ENCODE assay signal across 1 cellular context in genomic region chr1:27149084-27149483, GRCh38.
TF ChIP-seq lines count a peak whose summit lies in the region.

No MANE protein-coding gene starts in this region.

TF ChIP-seq in SK-N-SH, 30 proteins besides CTCF, POLR2A, EP300 and RAD21 (continued from another document):
- TF ChIP-seq, protein P1, sequence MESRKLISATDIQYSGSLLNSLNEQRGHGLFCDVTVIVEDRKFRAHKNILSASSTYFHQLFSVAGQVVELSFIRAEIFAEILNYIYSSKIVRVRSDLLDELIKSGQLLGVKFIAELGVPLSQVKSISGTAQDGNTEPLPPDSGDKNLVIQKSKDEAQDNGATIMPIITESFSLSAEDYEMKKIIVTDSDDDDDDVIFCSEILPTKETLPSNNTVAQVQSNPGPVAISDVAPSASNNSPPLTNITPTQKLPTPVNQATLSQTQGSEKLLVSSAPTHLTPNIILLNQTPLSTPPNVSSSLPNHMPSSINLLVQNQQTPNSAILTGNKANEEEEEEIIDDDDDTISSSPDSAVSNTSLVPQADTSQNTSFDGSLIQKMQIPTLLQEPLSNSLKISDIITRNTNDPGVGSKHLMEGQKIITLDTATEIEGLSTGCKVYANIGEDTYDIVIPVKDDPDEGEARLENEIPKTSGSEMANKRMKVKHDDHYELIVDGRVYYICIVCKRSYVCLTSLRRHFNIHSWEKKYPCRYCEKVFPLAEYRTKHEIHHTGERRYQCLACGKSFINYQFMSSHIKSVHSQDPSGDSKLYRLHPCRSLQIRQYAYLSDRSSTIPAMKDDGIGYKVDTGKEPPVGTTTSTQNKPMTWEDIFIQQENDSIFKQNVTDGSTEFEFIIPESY (IDR thresholded peaks at IDR 0.05; ENCODE audit: borderline replicate concordance, low read depth): no peak
- TF ChIP-seq CHD2 (IDR thresholded peaks at IDR 0.05; ENCODE audit: low read length, partially characterized antibody): peak; percentile 57
- TF ChIP-seq FOXJ3 (CRISPR knock-in tag; IDR thresholded peaks at IDR 0.05): peak; percentile 79
- no peak for TF ChIP-seq USF1 (IDR thresholded peaks at IDR 0.05; ENCODE audit: borderline replicate concordance, low read depth)
